In genomic region chrX:41716767-41717473, GRCh38 we compare ENCODE assay signal across 1 cellular context.
TF ChIP-seq lines count a peak whose summit lies in the region.

No MANE protein-coding gene starts in this region.

TF ChIP-seq in GM23338, 12 proteins besides CTCF, POLR2A, EP300 and RAD21 (continued from another document):
- no peak for TF ChIP-seq ZNF462 (CRISPR knock-in tag; IDR thresholded peaks at IDR 0.05)
- TF ChIP-seq ETS1 (IDR thresholded peaks at IDR 0.05) = no peak
